18 cellular contexts compared by ENCODE assay signal in the genomic region with DNA sequence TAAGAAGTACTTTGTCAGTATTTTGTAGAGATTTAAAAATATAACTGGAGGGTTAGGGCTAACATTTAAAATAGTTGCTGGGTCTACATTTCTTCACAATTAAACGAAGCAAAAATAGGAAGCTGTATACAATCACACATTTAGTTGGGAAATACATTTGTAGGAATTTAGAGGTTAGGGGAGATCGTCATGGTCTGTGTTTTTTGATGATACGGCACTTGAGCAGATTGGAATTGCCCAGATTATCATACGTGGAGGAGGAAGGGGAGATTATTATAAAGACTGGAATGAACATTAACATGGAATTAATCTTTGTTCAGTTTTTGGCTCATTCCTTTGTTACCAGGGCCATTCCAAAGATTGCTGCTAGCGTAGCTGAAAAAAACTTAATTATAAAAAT.
DNase-seq lines count a peak whose midpoint lies in the region; ATAC-seq, FAIRE-seq and TF ChIP-seq lines count a peak whose summit lies in the region.
"Had no signal": no experiment of that assay in that cellular context is flagged by ENCODE, and none has a peak within 500 bp of the region (broad histone marks: within the 10 kb centered on the region; RNA-seq: fewer than 3 reads in every experiment).

No MANE protein-coding gene starts in this region.

- no peaks in the 10 kb centered on the region for H3K9me3 Mint-ChIP-seq in T-cell

- TF ChIP-seq CTCF in HepG2 (CRISPR knock-in tag; IDR thresholded peaks at IDR 0.05) (no peak), right lobe of liver (IDR thresholded peaks at IDR 0.05) (no peak), MM.1S (IDR thresholded peaks at IDR 0.05; ENCODE audit: low read length) (no peak), mucosa of descending colon (IDR thresholded peaks at IDR 0.05) (no peak)

- TF ChIP-seq EP300 in HepG2 (IDR thresholded peaks at IDR 0.05; ENCODE audit: low read depth in 2 of 2, low read length in 2 of 2) (no peak), HepG2 (CRISPR knock-in tag; IDR thresholded peaks at IDR 0.05; ENCODE audit: borderline replicate concordance) (no peak)

- peaks cover 62 to 68% (median 67%) of the 10 kb centered on the region in 3 donors for H3K4me1 Mint-ChIP-seq in T-cell

- H4K20me1 ChIP-seq in HepG2 (ENCODE audit: insufficient read depth, low read length) (no peaks in the 10 kb centered on the region; the same call in 1 of the 2 replicates), MM.1S (ENCODE audit: insufficient read depth, low read length) (no peaks in the 10 kb centered on the region)

- 95% methylated on average over 5 of the region's 5 CpGs for WGBS in HepG2 (ENCODE audit: low lambda C conversion rate)
- 79% methylated on average over 5 of the region's 5 CpGs for WGBS in right lobe of liver (ENCODE audit: insufficient coverage, low coverage, low lambda C conversion rate, missing lambda C conversion rate)

- H2AFZ ChIP-seq in HepG2 (ENCODE audit: low read length) (no peak overlapping the region), MM.1S (ENCODE audit: low read length) (no peak overlapping the region)

- peaks cover 18% of the 10 kb centered on the region for H3K4me1 ChIP-seq in HepG2 (ENCODE audit: insufficient read depth, low read length)
- no peaks in the 10 kb centered on the region for H3K4me1 ChIP-seq in right lobe of liver
- H3K4me1 ChIP-seq in iPS-20b (ENCODE audit: insufficient read depth, low read length), result peaks cover 22% of the 10 kb centered on the region
- H3K4me1 ChIP-seq in MM.1S (ENCODE audit: low read length), result no peaks in the 10 kb centered on the region
- no peaks in the 10 kb centered on the region for H3K4me1 ChIP-seq in mucosa of descending colon (ENCODE audit: low read depth)

- CTCF ChIA-PET in HepG2 (lab: Yijun Ruan, JAX; ENCODE audit: low intra/inter-chr PET ratio, low total read pairs) (no interaction called here), T-cell (lab: Charles Lee) (interaction anchor here in 1 of 2 donors (0.5 to 0.8 kb wide), 2 partner anchors 10 to 156 kb away, joined by 3 to 5 read pairs; no protein-coding TSS in a partner anchor)

- H3K27ac Mint-ChIP-seq in T-cell, result peak overlapping the region; percentile 51 to 79

- no peak overlapping the region for H3K27ac ChIP-seq in HepG2 (ENCODE audit: extremely low read length, insufficient read depth, low read length)
- no peak overlapping the region for H3K27ac ChIP-seq in right lobe of liver
- no peak overlapping the region for H3K27ac ChIP-seq in iPS-20b (ENCODE audit: low read length)
- no peak overlapping the region for H3K27ac ChIP-seq in MM.1S (ENCODE audit: low read length)

- BruUV-seq in HepG2 (replicated peaks; lab: Mats Ljungman, UMichigan), result no TSS peak

- in situ Hi-C loops in HepG2 (cut with HindIII; ENCODE audit: extremely low pct_ligation_motif_present, low pct_unique_long_range_greater_than_20kb), result loop anchor here (25.0 kb wide), 1 partner anchor 791 kb away; no protein-coding TSS in a partner anchor

- no peak for DNase-seq in HepG2 (ENCODE audit: low spot score)
- no peak for DNase-seq in right lobe of liver
- no peak for DNase-seq in T-cell
- no peak for DNase-seq in MM.1S
- DNase-seq in mucosa of descending colon, result no peak
- DNase-seq: C1 segment of cervical spinal cord, COR-L47, DMS153, H7, NCI-H1417 treated with DMSO at 0.1 percent for 48 hours, NCI-H1930, NCI-H526 treated with DMSO at 0.1 percent for 48 hours, OCI-M1, SHP77 treated with DMSO at 0.1 percent for 48 hours had no signal

- H3K27me3 ChIP-seq in HepG2 (ENCODE audit: control insufficient read depth in 1 of 2, insufficient read depth in 2 of 2, low read length in 2 of 2) (no peaks in the 10 kb centered on the region), right lobe of liver (no peaks in the 10 kb centered on the region), iPS-20b (ENCODE audit: insufficient read depth, low read length) (no peaks in the 10 kb centered on the region), MM.1S (replicated peaks; ENCODE audit: insufficient read depth, low read length) (no peaks in the 10 kb centered on the region)

- no peak for TF ChIP-seq RAD21 in HepG2 (CRISPR knock-in tag; IDR thresholded peaks at IDR 0.05)

- H3K4me3 ChIP-seq in HepG2 (replicated peaks in 1 of 3; ENCODE audit: insufficient read depth in 1 of 3, low read depth in 2 of 3, low read length in 3 of 3) (no peak overlapping the region), right lobe of liver (no peak overlapping the region), iPS-20b (ENCODE audit: low read length) (no peak overlapping the region), MM.1S (ENCODE audit: low read length) (no peak overlapping the region), mucosa of descending colon (no peak overlapping the region)

- H3K9ac ChIP-seq in HepG2 (ENCODE audit: insufficient read depth, low read depth, low read length) (no peak overlapping the region), iPS-20b (ENCODE audit: low read depth, low read length) (0 out of 2 replicates have a peak overlapping the region, but pooled peaks have one; percentile 30), MM.1S (ENCODE audit: low read length) (no peak overlapping the region)

- no peak for TF ChIP-seq POLR2A in HepG2 (IDR thresholded peaks at IDR 0.05; ENCODE audit: insufficient read depth in 1 of 2, low read depth in 2 of 2, low read length in 2 of 2)
- TF ChIP-seq POLR2A in right lobe of liver (IDR thresholded peaks at IDR 0.05), result no peak

- no peaks in the 10 kb centered on the region for H3K9me2 ChIP-seq in MM.1S (replicated peaks; ENCODE audit: insufficient read depth, low read length)

- peaks cover 4% of the 10 kb centered on the region for H3K36me3 Mint-ChIP-seq in T-cell

- no peaks in the 10 kb centered on the region for H3K9me3 ChIP-seq in HepG2 (ENCODE audit: low read length)
- no peaks in the 10 kb centered on the region for H3K9me3 ChIP-seq in right lobe of liver
- H3K9me3 ChIP-seq in iPS-20b (ENCODE audit: insufficient read depth, low read depth, low read length), result no peaks in the 10 kb centered on the region
- no peaks in the 10 kb centered on the region for H3K9me3 ChIP-seq in MM.1S (replicated peaks; ENCODE audit: insufficient read depth, low read length)
- H3K9me3 ChIP-seq in mucosa of descending colon, result no peaks in the 10 kb centered on the region

- H3K79me2 ChIP-seq in HepG2 (ENCODE audit: insufficient read depth, low read length) (no peaks in the 10 kb centered on the region), MM.1S (ENCODE audit: low read length) (no peaks in the 10 kb centered on the region)

- ATAC-seq in HepG2 (no peak), right lobe of liver (no peak), T-cell (replicated peaks in 1 of 4) (no peak), GM18870 (IDR thresholded peaks at IDR 0.05; ENCODE audit: unreplicated experiment) (no peak), mucosa of descending colon (no peak)

- peak overlapping the region in 1 of 3 donors; percentile 2 for H3K4me3 Mint-ChIP-seq in T-cell

- H3K36me3 ChIP-seq in HepG2 (replicated peaks in 1 of 2; ENCODE audit: control insufficient read depth in 1 of 2, insufficient read depth in 2 of 2, low read length in 2 of 2) (peaks cover 2 to 40% of the 10 kb centered on the region in 2 experiments), right lobe of liver (no peaks in the 10 kb centered on the region), iPS-20b (ENCODE audit: insufficient read depth, low read depth, low read length) (peaks cover 57% of the 10 kb centered on the region), MM.1S (replicated peaks; ENCODE audit: insufficient read depth, low read length) (no peaks in the 10 kb centered on the region), mucosa of descending colon (ENCODE audit: low read depth) (no peaks in the 10 kb centered on the region)

- no peaks in the 10 kb centered on the region for H3F3A ChIP-seq in MM.1S (ENCODE audit: insufficient read depth, low read length)

- POLR2A ChIA-PET in HepG2 (lab: Yijun Ruan, JAX), result no interaction called here
- POLR2A ChIA-PET in T-cell (lab: Charles Lee), result no interaction called here

- intact Hi-C loops in HepG2 (cut with micrococcal nuclease; ENCODE audit: unreplicated experiment) (no loop called here), right lobe of liver (cut with DNase I) (no loop called here), mucosa of descending colon (cut with DNase I, micrococcal nuclease) (no loop called here)

- H3K4me2 ChIP-seq in HepG2 (ENCODE audit: low read depth, low read length) (no peak overlapping the region), MM.1S (ENCODE audit: low read depth, low read length) (no peak overlapping the region)

- H3K27me3 Mint-ChIP-seq in T-cell, result no peaks in the 10 kb centered on the region

- no peak for FAIRE-seq in HepG2 (lab: Jason Lieb, UNC)
- FAIRE-seq: GM12892, GM19239 had no signal

TF ChIP-seq in HepG2, 621 proteins besides CTCF, POLR2A, EP300 and RAD21:
- TF ChIP-seq HMG20B (CRISPR knock-in tag; conservative IDR thresholded peaks at IDR 0.05), result no peak
- no peak for TF ChIP-seq KMT2B (CRISPR knock-in tag; IDR thresholded peaks at IDR 0.05)
- TF ChIP-seq ZNF432 (CRISPR knock-in tag; IDR thresholded peaks at IDR 0.05; ENCODE audit: borderline replicate concordance), result no peak
- peak; percentile 57 to 71 for TF ChIP-seq MAFK (conservative IDR thresholded peaks at IDR 0.05 in 1 of 2, IDR thresholded peaks at IDR 0.05 in 1 of 2; ENCODE audit: low read length in 2 of 2)
- peak; percentile 40; the same call in 1 of the 2 replicates for TF ChIP-seq MAFF (IDR thresholded peaks at IDR 0.05; ENCODE audit: low read depth, low read length)
- TF ChIP-seq, protein P1, sequence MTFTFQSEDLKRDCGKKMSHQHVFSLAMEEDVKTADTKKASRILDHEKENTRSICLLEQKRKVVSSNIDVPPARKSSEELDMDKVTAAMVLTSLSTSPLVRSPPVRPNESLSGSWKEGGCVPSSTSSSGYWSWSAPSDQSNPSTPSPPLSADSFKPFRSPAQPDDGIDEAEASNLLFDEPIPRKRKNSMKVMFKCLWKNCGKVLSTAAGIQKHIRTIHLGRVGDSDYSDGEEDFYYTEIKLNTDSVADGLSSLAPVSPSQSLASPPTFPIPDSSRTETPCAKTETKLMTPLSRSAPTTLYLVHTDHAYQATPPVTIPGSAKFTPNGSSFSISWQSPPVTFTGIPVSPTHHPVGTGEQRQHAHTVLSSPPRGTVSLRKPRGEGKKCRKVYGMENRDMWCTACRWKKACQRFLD (CRISPR knock-in tag; IDR thresholded peaks at IDR 0.05; ENCODE audit: borderline replicate concordance), result no peak
